In genomic region chr7:23123465-23123864, GRCh38 we compare ENCODE assay signal across 19 cellular contexts. TPM values are rescaled to one million over a fixed set of nuclear protein-coding genes. Genes with fewer than 3 reads are reported as not detected.
A peak's percentile ranks its signal among the peaks of the same experiment; 100 is the strongest.
DNase-seq lines count a peak whose midpoint lies in the region; ATAC-seq, FAIRE-seq and TF ChIP-seq lines count a peak whose summit lies in the region.
"Had no signal": no experiment of that assay in that cellular context is flagged by ENCODE, and none has a peak within 500 bp of the region (broad histone marks: within the 10 kb centered on the region; RNA-seq: fewer than 3 reads in every experiment).

No MANE protein-coding gene starts in this region.

- intact Hi-C loops in endothelial cell of umbilical vein (cut with micrococcal nuclease), result no loop called here
- intact Hi-C loops in heart right ventricle (cut with DNase I), result loop anchor here in 2 of 10 donors (2.0 to 5.0 kb wide), 3 partner anchors 17 to 44 kb away; no protein-coding TSS in a partner anchor
- intact Hi-C loops in right cardiac atrium (cut with DNase I), result no loop called here
- intact Hi-C loops in ovary (cut with DNase I), result no loop called here

- CTCF ChIA-PET in endothelial cell of umbilical vein (lab: Charles Lee), result interaction anchor here (1.0 to 2.0 kb wide), 4 partner anchors 9 to 62 kb away, joined by 4 to 9 read pairs (median 4); no protein-coding TSS in a partner anchor

- DNase-seq in GM23338 (ENCODE audit: low spot score) (no peak), endothelial cell of umbilical vein (ENCODE audit: low read depth, low spot score) (no peak), heart right ventricle (no peak), right cardiac atrium (no peak), NCI-H2227 (lab: John Stamatoyannopoulos, UW; ENCODE audit: unreplicated experiment) (no peak), NCI-H146 (lab: John Stamatoyannopoulos, UW) (no peak), ovary (no peak), NCI-H748 (lab: John Stamatoyannopoulos, UW; ENCODE audit: unreplicated experiment) (no peak)
- DNase-seq: Calu3; CD8-positive, alpha-beta T cell; DMS79 treated with DMSO at 0.1 percent for 48 hours; GM23248; HCEC 1CT; IMR-90 had no signal

- H4K20me1 ChIP-seq in GM23338 (replicated peaks; ENCODE audit: insufficient read depth) (no peaks in the 10 kb centered on the region), endothelial cell of umbilical vein (replicated peaks; ENCODE audit: control insufficient read depth, extremely low read depth, insufficient read depth, low read length) (no peaks in the 10 kb centered on the region)

- H3K4me3 ChIP-seq in GM23338 (no peak overlapping the region), endothelial cell of umbilical vein (replicated peaks in 1 of 3; ENCODE audit: insufficient read depth in 1 of 3, low read depth in 1 of 3, low read length in 3 of 3) (no peak overlapping the region), heart right ventricle (peak overlapping the region in 3 of 10 donors; percentile 2 to 9 (median 6)), right cardiac atrium (ENCODE audit: low read length) (peak overlapping the region; percentile 28), ovary (no peak overlapping the region)
- H3K4me3 ChIP-seq: BLaER1 treated with 17β-estradiol and CSF1 and Interleukin-3, amounts not matched to agents 10 nM and 100 nM; GM12878; GM23248 had no signal

- H3K27ac Mint-ChIP-seq in GM23338, result peak overlapping the region; percentile 37; the same call in 1 of the 2 replicates
- H3K27ac Mint-ChIP-seq: B cell; CD8-positive, alpha-beta T cell had no signal

- no peaks in the 10 kb centered on the region for H3K9me1 ChIP-seq in endothelial cell of umbilical vein (replicated peaks; ENCODE audit: control insufficient read depth, extremely low read depth, insufficient read depth, low read length)

- peaks cover 25% of the 10 kb centered on the region for H3K4me1 Mint-ChIP-seq in GM23338
- H3K4me1 Mint-ChIP-seq: B cell had no signal

- FAIRE-seq in endothelial cell of umbilical vein (lab: Jason Lieb, UNC), result peak; percentile 15
- FAIRE-seq: GM12878, H54 had no signal

- POLR2A ChIA-PET in endothelial cell of umbilical vein (lab: Charles Lee), result no interaction called here

- H3K9me3 ChIP-seq in endothelial cell of umbilical vein (replicated peaks; ENCODE audit: control insufficient read depth, insufficient read depth, low read length) (no peaks in the 10 kb centered on the region), heart right ventricle (no peaks in the 10 kb centered on the region), right cardiac atrium (ENCODE audit: control insufficient read depth, low read length) (no peaks in the 10 kb centered on the region), ovary (no peaks in the 10 kb centered on the region)

- peaks cover 68% of the 10 kb centered on the region for H3K36me3 Mint-ChIP-seq in GM23338 (ENCODE audit: low read depth)

- no peak for TF ChIP-seq CTCF in GM23338 (conservative IDR thresholded peaks at IDR 0.05; ENCODE audit: low read depth in 2 of 2)
- no peak for TF ChIP-seq CTCF in endothelial cell of umbilical vein (IDR thresholded peaks at IDR 0.05; ENCODE audit: extremely low read depth in 1 of 2, insufficient read depth in 1 of 2, low read depth in 1 of 2, low read length in 2 of 2)
- TF ChIP-seq CTCF in heart right ventricle (IDR thresholded peaks at IDR 0.05), result no peak
- TF ChIP-seq CTCF in ovary (IDR thresholded peaks at IDR 0.05), result no peak

- H3F3A ChIP-seq in GM23338 (replicated peaks; ENCODE audit: low read depth), result no peaks in the 10 kb centered on the region

- TF ChIP-seq EP300 in ovary (IDR thresholded peaks at IDR 0.05), result no peak

- H3K4me2 ChIP-seq in GM23338, result no peak overlapping the region
- H3K4me2 ChIP-seq in endothelial cell of umbilical vein (ENCODE audit: insufficient read depth, low read length), result no peak overlapping the region
- H3K4me2 ChIP-seq: BLaER1 treated with 17β-estradiol and CSF1 and Interleukin-3, amounts not matched to agents 10 nM and 100 nM had no signal

- no peak overlapping the region for H3K4me3 Mint-ChIP-seq in GM23338
- H3K4me3 Mint-ChIP-seq: B cell; CD8-positive, alpha-beta T cell had no signal

- TF ChIP-seq POLR2A in endothelial cell of umbilical vein (IDR thresholded peaks at IDR 0.05; ENCODE audit: low read depth, low read length), result no peak
- no peak for TF ChIP-seq POLR2A in ovary (IDR thresholded peaks at IDR 0.05)

- peaks cover 12% of the 10 kb centered on the region; the same call in 1 of the 2 replicates for H3K36me3 ChIP-seq in GM23338 (ENCODE audit: insufficient read depth)
- peaks cover 6% of the 10 kb centered on the region in 2 experiments for H3K36me3 ChIP-seq in endothelial cell of umbilical vein (ENCODE audit: control insufficient read depth in 2 of 2, extremely low read depth in 1 of 2, insufficient read depth in 2 of 2, low read length in 2 of 2)
- peaks cover 0 to 64% (median 12%) of the 10 kb centered on the region in 9 donors for H3K36me3 ChIP-seq in heart right ventricle
- no peaks in the 10 kb centered on the region for H3K36me3 ChIP-seq in ovary

- H3K4me1 ChIP-seq in GM23338 (ENCODE audit: insufficient read depth) (no peaks in the 10 kb centered on the region), endothelial cell of umbilical vein (ENCODE audit: control insufficient read depth, extremely low read depth, insufficient read depth, low read length) (no peaks in the 10 kb centered on the region), heart right ventricle (peaks cover 0 to 51% (median 23%) of the 10 kb centered on the region in 9 donors), right cardiac atrium (ENCODE audit: control insufficient read depth, insufficient read depth, low read length) (no peaks in the 10 kb centered on the region), ovary (ENCODE audit: insufficient read depth) (no peaks in the 10 kb centered on the region)

- no peaks in the 10 kb centered on the region for H3K9me3 Mint-ChIP-seq in GM23338
- H3K9me3 Mint-ChIP-seq: CD8-positive, alpha-beta T cell had no signal

- H2AFZ ChIP-seq in GM23338, result no peak overlapping the region
- H2AFZ ChIP-seq in endothelial cell of umbilical vein (ENCODE audit: low read depth, low read length), result no peak overlapping the region
- H2AFZ ChIP-seq: GM23248 had no signal

- H3K27ac ChIP-seq in GM23338 (ENCODE audit: low read depth) (no peak overlapping the region), endothelial cell of umbilical vein (ENCODE audit: insufficient read depth, low read depth, low read length) (no peak overlapping the region), heart right ventricle (peak overlapping the region in 9 of 10 donors; percentile 4 to 77 (median 67)), right cardiac atrium (ENCODE audit: low read length) (no peak overlapping the region), ovary (no peak overlapping the region)
- H3K27ac ChIP-seq: BLaER1 treated with 17β-estradiol and CSF1 and Interleukin-3, amounts not matched to agents 10 nM and 100 nM; GM23248; HL-60 had no signal

- ATAC-seq in GM23338 (no peak), heart right ventricle (peak in 4 of 8 donors; percentile 50 to 77 (median 72)), right cardiac atrium (no peak)
- ATAC-seq: CD8-positive, alpha-beta T cell; GM12878 had no signal

- WGBS in heart right ventricle, 2 donors, result 38 to 43% methylated on average over 5 of the region's 5 CpGs
- 37% methylated on average over 5 of the region's 5 CpGs for WGBS in right cardiac atrium
- WGBS in ovary, 3 donors, result 19 to 25% (median 24%) methylated on average over 5 of the region's 5 CpGs

- dilution Hi-C loops in endothelial cell of umbilical vein (cut with MboI; ENCODE audit: extremely low pct_ligation_motif_present, low sequenced_read_pairs), result no loop called here

- H3K79me2 ChIP-seq in GM23338 (replicated peaks; ENCODE audit: insufficient read depth), result peaks cover 52% of the 10 kb centered on the region
- peaks cover 3% of the 10 kb centered on the region for H3K79me2 ChIP-seq in endothelial cell of umbilical vein (ENCODE audit: control insufficient read depth, insufficient read depth, low read length)

- no peaks in the 10 kb centered on the region for H3K27me3 ChIP-seq in GM23338 (ENCODE audit: insufficient read depth)
- no peaks in the 10 kb centered on the region for H3K27me3 ChIP-seq in endothelial cell of umbilical vein (ENCODE audit: control insufficient read depth in 2 of 2, insufficient read depth in 2 of 2, low read length in 2 of 2)
- H3K27me3 ChIP-seq in heart right ventricle, result no peaks in the 10 kb centered on the region
- H3K27me3 ChIP-seq in right cardiac atrium (ENCODE audit: control insufficient read depth, insufficient read depth), result no peaks in the 10 kb centered on the region
- no peaks in the 10 kb centered on the region for H3K27me3 ChIP-seq in ovary
- H3K27me3 ChIP-seq: BLaER1 treated with 17β-estradiol and CSF1 and Interleukin-3, amounts not matched to agents 10 nM and 100 nM had no signal

- no TSS peak for BruUV-seq in endothelial cell of umbilical vein (replicated peaks; lab: Mats Ljungman, UMichigan)

- H3K9ac ChIP-seq in endothelial cell of umbilical vein (replicated peaks; ENCODE audit: extremely low read depth, insufficient read depth, low read length), result no peak overlapping the region
- H3K9ac ChIP-seq: BLaER1 treated with 17β-estradiol and CSF1 and Interleukin-3, amounts not matched to agents 10 nM and 100 nM; GM23248 had no signal

- no peaks in the 10 kb centered on the region for H3K9me2 ChIP-seq in GM23338 (ENCODE audit: insufficient read depth)

- H3K27me3 Mint-ChIP-seq in GM23338 (ENCODE audit: insufficient read depth, low read depth, poor library complexity), result peaks cover 3% of the 10 kb centered on the region
- H3K27me3 Mint-ChIP-seq: B cell had no signal

RNA-seq across cellular contexts. Expression of gene KLHL7, which starts 17.9 kb away (rescaled TPM):
- 119 and 143 TPM in 2 replicates for total RNA-seq in GM23338 (2014; rRNA removed; shearing (Covaris generic))
- polyA plus RNA-seq in GM23338 (2016; fragmentation: Nextera tagmentation; extraction: Ambion mirVana) (85.8 and 92.5 TPM in 2 replicates), endothelial cell of umbilical vein (13.7 and 21.3 TPM in 2 replicates), heart right ventricle (10 to 100 TPM; 27.1 to 55.2 TPM), right cardiac atrium (61.7 TPM), ovary (10 to 100 TPM; 23.1 to 27.1 TPM)
- total RNA-seq in endothelial cell of umbilical vein (29.0 and 32.1 TPM in 2 replicates), heart right ventricle (100 to 1,000 TPM in 9 of 10 donors, 10 to 100 TPM in 1; 86.3 to 159 (median 146) TPM), right cardiac atrium (100 to 1,000 TPM in 1 of 4 donors, 10 to 100 TPM in 3; 68.8 to 106 (median 83.2) TPM), ovary (10 to 100 TPM; 27.4 to 38.3 (median 31.8) TPM)
- polyA plus RNA-seq in endothelial cell of umbilical vein (2011; cell fraction: cytosol; rRNA removed), result 28.4 and 30.4 TPM in 2 replicates
- 20.2 and 27.8 TPM in 2 replicates for polyA plus RNA-seq in endothelial cell of umbilical vein (2011; cell fraction: nucleus; rRNA removed)
- 32.8 and 43.3 TPM in 2 replicates for polyA plus RNA-seq in endothelial cell of umbilical vein (2012)
- polyA minus RNA-seq in endothelial cell of umbilical vein, result 14.9 and 19.2 TPM in 2 replicates
- 15.2 TPM for polyA minus RNA-seq in endothelial cell of umbilical vein (2011; cell fraction: cytosol; rRNA and poly(A)+ RNA removed)
- polyA minus RNA-seq in endothelial cell of umbilical vein (2011; cell fraction: nucleus; rRNA and poly(A)+ RNA removed), result 22.0 and 23.4 TPM in 2 replicates

RNA-seq across cellular contexts. Expression of gene NUP42, which starts 58.4 kb away (rescaled TPM):
- total RNA-seq in GM23338 (2014; rRNA removed; shearing (Covaris generic)), result 42.7 and 44.7 TPM in 2 replicates
- 35.0 and 39.1 TPM in 2 replicates for polyA plus RNA-seq in GM23338 (2016; fragmentation: Nextera tagmentation; extraction: Ambion mirVana)
- total RNA-seq in endothelial cell of umbilical vein, result 38.6 and 40.0 TPM in 2 replicates
- polyA plus RNA-seq in endothelial cell of umbilical vein, result 31.5 and 34.3 TPM in 2 replicates
- 26.7 and 26.8 TPM in 2 replicates for polyA plus RNA-seq in endothelial cell of umbilical vein (2011; cell fraction: cytosol; rRNA removed)
- 42.4 and 44.4 TPM in 2 replicates for polyA plus RNA-seq in endothelial cell of umbilical vein (2011; cell fraction: nucleus; rRNA removed)
- 36.1 and 37.8 TPM in 2 replicates for polyA plus RNA-seq in endothelial cell of umbilical vein (2012)
- polyA minus RNA-seq in endothelial cell of umbilical vein, result 33.2 and 36.6 TPM in 2 replicates
- 14.1 TPM for polyA minus RNA-seq in endothelial cell of umbilical vein (2011; cell fraction: cytosol; rRNA and poly(A)+ RNA removed)
- polyA minus RNA-seq in endothelial cell of umbilical vein (2011; cell fraction: nucleus; rRNA and poly(A)+ RNA removed), result 20.8 and 22.2 TPM in 2 replicates
- 10 to 100 TPM; 14.7 to 25.1 (median 19.7) TPM for total RNA-seq in heart right ventricle
- 10 to 100 TPM; 21.8 to 26.1 TPM for polyA plus RNA-seq in heart right ventricle
- 10 to 100 TPM; 19.4 to 24.7 (median 21.1) TPM for total RNA-seq in right cardiac atrium
- 22.1 TPM for polyA plus RNA-seq in right cardiac atrium
- 10 to 100 TPM; 17.6 to 30.8 (median 23.1) TPM for total RNA-seq in ovary
- 10 to 100 TPM; 18.5 to 24.3 TPM for polyA plus RNA-seq in ovary

Comparison
In these comparisons a context has a peak if more than half of its experiments do, and no peak if none do; other contexts are left out.
1. H3K27ac ChIP-seq: peak in heart right ventricle (9 of 10); none in GM23338 (single experiment), endothelial cell of umbilical vein (single experiment), right cardiac atrium (single experiment) and ovary (0 of 2).